In genomic region chr16:8178271-8178670, GRCh38 we compare ENCODE assay signal across 33 cellular contexts.
"Had no signal": no experiment of that assay in that cellular context is flagged by ENCODE, and none has a peak within 500 bp of the region (broad histone marks: within the 10 kb centered on the region; RNA-seq: fewer than 3 reads in every experiment).

No MANE protein-coding gene starts in this region.

- ATAC-seq: activated CD8-positive, alpha-beta T cell treated with anti-CD3 and anti-CD28 coated beads for 36 hours; activated T-cell treated with anti-CD3 and anti-CD28 coated beads, Interleukin-2, amount 50 U/mL, for 72 hours; activated T-helper 17 cell treated with anti-CD3 and anti-CD28 coated beads, Interleukin-2, amount 50 U/mL, for 72 hours had no signal

- H3K9me3 ChIP-seq: SJCRH30 had no signal

- H3K4me1 ChIP-seq: SJCRH30 had no signal

- H3K27ac ChIP-seq: brain microvascular endothelial cell, coronary artery, PC-9, SJCRH30, SK-N-MC, WERI-Rb-1 had no signal

- H2AFZ ChIP-seq: PC-9 had no signal

- H3K4me2 ChIP-seq: PC-9 had no signal

- H3K4me3 ChIP-seq: coronary artery, PC-9, SJCRH30, SK-N-MC had no signal

- H3K36me3 ChIP-seq: brain microvascular endothelial cell, SJCRH30, WERI-Rb-1 had no signal

- DNase-seq: activated CD4-positive, alpha-beta T cell treated with anti-CD3 and anti-CD28 coated beads for 1 hour; activated CD4-positive, alpha-beta T cell treated with anti-CD3 and anti-CD28 coated beads, Interleukin-2, amount 10 ng/mL, durations not matched to agents 24 days and 14 days; activated CD4-positive, alpha-beta T cell treated with anti-CD3 and anti-CD28 coated beads, Interleukin-2, amount 50 U/mL, for 4 hours; activated CD4-positive, CD25-positive, alpha-beta regulatory T cell; activated CD8-positive, alpha-beta T cell treated with anti-CD3 and anti-CD28 coated beads for 36 hours; activated effector memory CD4-positive, alpha-beta T cell treated with anti-CD3 and anti-CD28 coated beads, Interleukin-2, amount 50 U/mL, for 16 hours; activated naive CD4-positive, alpha-beta T cell; activated naive CD4-positive, alpha-beta T cell treated with anti-CD3 and anti-CD28 coated beads, Interleukin-2, amount 50 U/mL, for 16 hours; activated naive CD8-positive, alpha-beta T cell treated with anti-CD3 and anti-CD28 coated beads for 36 hours; activated T-cell treated with anti-CD3 and anti-CD28 coated beads, Interleukin-2, amount 50 U/mL, for 1 hour; activated T-cell treated with anti-CD3 and anti-CD28 coated beads, Interleukin-2, amount 50 U/mL, for 72 hours; amniotic stem cell; aorta; brain microvascular endothelial cell; central memory CD4-positive, alpha-beta T cell; NCI-H1092 treated with DMSO at 0.1 percent for 48 hours; NCI-H1417; NCI-H146; NCI-H187 treated with DMSO at 0.1 percent for 48 hours; NCI-H2081; NCI-H2171 treated with DMSO at 0.1 percent for 48 hours; NCI-H226; NCI-H446 treated with DMSO at 0.1 percent for 48 hours; NCI-H524; NCI-H69; PC-9; SHP77; SJCRH30; T1000; WERI-Rb-1 had no signal

- H3K27me3 ChIP-seq: brain microvascular endothelial cell, SJCRH30 had no signal
